Comparison of ENCODE assay signal across 27 cellular contexts in the genomic region with DNA sequence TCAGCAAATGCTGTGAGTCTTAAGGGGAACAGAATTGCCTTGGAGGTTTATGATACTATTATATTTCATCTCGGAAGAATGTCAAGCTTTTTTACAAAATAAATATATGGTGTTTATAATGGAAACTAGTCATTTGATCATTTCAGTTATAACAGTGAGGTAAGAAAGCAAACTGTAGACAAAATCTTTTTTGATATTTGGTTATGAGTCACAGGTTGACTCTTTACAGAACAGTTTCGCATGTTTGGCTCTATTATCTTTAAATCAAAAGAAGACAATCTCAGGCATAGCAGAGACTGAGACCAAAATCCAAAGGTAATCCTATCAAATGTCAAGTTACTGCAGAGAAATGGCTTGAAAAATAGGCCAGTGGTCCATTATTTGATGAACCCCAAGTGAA.
"Had no signal": no experiment of that assay in that cellular context is flagged by ENCODE, and none has a peak within 500 bp of the region (broad histone marks: within the 10 kb centered on the region; RNA-seq: fewer than 3 reads in every experiment).

No MANE protein-coding gene starts in this region.

- H3K4me3 ChIP-seq: left ventricle myocardium inferior, lung, neural progenitor cell, ovary, right atrium auricular region, right lobe of liver, smooth muscle cell, tibial nerve, uterus had no signal

- H3K4me2 ChIP-seq: neural progenitor cell, smooth muscle cell had no signal

- H3K27ac Mint-ChIP-seq: mesothelial cell of epicardium; naive B cell; natural killer cell; nephron progenitor cell; neural progenitor cell; progenitor cell of endocrine pancreas; stimulated activated memory B cell treated with anti-CD40 and anti-IgM and Interleukin-4, amounts not matched to agents 10 μg/mL and 1 μg/mL and 100 μg/mL, for 72 hours; stimulated activated naive CD8-positive, alpha-beta T cell treated with anti-CD3 and anti-CD28 coated beads, Interleukin-15, amount 100 ng/mL, for 72 hours; type B pancreatic cell had no signal

- DNase-seq: islet precursor cell; left ventricle myocardium inferior; mesendoderm; naive B cell; natural killer cell; nephron progenitor cell; occipital lobe; ovary; right lobe of liver; stimulated activated CD4-positive, alpha-beta T cell treated with anti-CD3 and anti-CD28 coated beads, Interleukin-1b, Interleukin-23, amount 100 ng/mL, for 48 hours; stimulated activated CD4-positive, alpha-beta T cell treated with anti-CD3 and anti-CD28 coated beads, Interleukin-2, amount 100 ng/mL, for 48 hours; stimulated activated CD4-positive, alpha-beta T cell treated with anti-CD3 and anti-CD28 coated beads, Interleukin-4, amount 100 ng/mL, for 4 hours; stimulated activated CD8-positive, alpha-beta memory T cell treated with anti-CD3 and anti-CD28 coated beads, Interleukin-4, amount 100 ng/mL, for 48 hours; stimulated activated naive CD4-positive, alpha-beta T cell treated with Interleukin-2 at 50 U/mL for 16 hours; stimulated activated naive CD8-positive, alpha-beta T cell treated with anti-CD3 and anti-CD28 coated beads, Interleukin-15, amount 100 ng/mL, for 72 hours; substantia nigra; uterus had no signal

- H3K9me3 Mint-ChIP-seq: naive B cell; natural killer cell; nephron progenitor cell; stimulated activated memory B cell treated with anti-CD40 and anti-IgM and Interleukin-4, amounts not matched to agents 10 μg/mL and 1 μg/mL and 100 μg/mL, for 72 hours; type B pancreatic cell had no signal

- H3K36me3 Mint-ChIP-seq: mesothelial cell of epicardium; naive B cell; natural killer cell; neural progenitor cell; stimulated activated memory B cell treated with anti-CD40 and anti-IgM and Interleukin-4, amounts not matched to agents 10 μg/mL and 1 μg/mL and 100 μg/mL, for 72 hours; type B pancreatic cell had no signal

- H3K27me3 Mint-ChIP-seq: progenitor cell of endocrine pancreas, type B pancreatic cell had no signal

- H3K4me1 ChIP-seq: right atrium auricular region, right lobe of liver, uterus had no signal

- H3K36me3 ChIP-seq: left ventricle myocardium inferior, neural progenitor cell, neutrophil, ovary, right atrium auricular region, right lobe of liver, tibial nerve, uterus had no signal

- H3K4me1 Mint-ChIP-seq: naive B cell; natural killer cell; stimulated activated memory B cell treated with anti-CD40 and anti-IgM and Interleukin-4, amounts not matched to agents 10 μg/mL and 1 μg/mL and 100 μg/mL, for 72 hours; stimulated activated naive CD8-positive, alpha-beta T cell treated with anti-CD3 and anti-CD28 coated beads, Interleukin-15, amount 100 ng/mL, for 72 hours had no signal

- H3K27me3 ChIP-seq: neural progenitor cell, neutrophil, ovary, right atrium auricular region, right lobe of liver, tibial nerve, uterus had no signal

- H3K4me3 Mint-ChIP-seq: mesothelial cell of epicardium; naive B cell; natural killer cell; nephron progenitor cell; neural progenitor cell; stimulated activated memory B cell treated with anti-CD40 and anti-IgM and Interleukin-4, amounts not matched to agents 10 μg/mL and 1 μg/mL and 100 μg/mL, for 72 hours; stimulated activated naive CD8-positive, alpha-beta T cell treated with anti-CD3 and anti-CD28 coated beads, Interleukin-15, amount 100 ng/mL, for 72 hours; type B pancreatic cell had no signal

- H3K9me3 ChIP-seq: left ventricle myocardium inferior, neutrophil, ovary, right atrium auricular region, right lobe of liver, tibial nerve, uterus had no signal

- ATAC-seq: natural killer cell; right lobe of liver; stimulated activated memory B cell treated with anti-CD40 and anti-IgM and Interleukin-4, amounts not matched to agents 10 μg/mL and 1 μg/mL and 100 μg/mL, for 72 hours; stimulated activated naive CD8-positive, alpha-beta T cell treated with anti-CD3 and anti-CD28 coated beads, Interleukin-15, amount 100 ng/mL, for 72 hours had no signal

- H3K9ac ChIP-seq: neural progenitor cell had no signal

- H3K27ac ChIP-seq: left ventricle myocardium inferior, neural progenitor cell, neutrophil, ovary, right atrium auricular region, right lobe of liver, tibial nerve, uterus had no signal
